Comparison of ENCODE assay signal across 8 cellular contexts in the genomic region with DNA sequence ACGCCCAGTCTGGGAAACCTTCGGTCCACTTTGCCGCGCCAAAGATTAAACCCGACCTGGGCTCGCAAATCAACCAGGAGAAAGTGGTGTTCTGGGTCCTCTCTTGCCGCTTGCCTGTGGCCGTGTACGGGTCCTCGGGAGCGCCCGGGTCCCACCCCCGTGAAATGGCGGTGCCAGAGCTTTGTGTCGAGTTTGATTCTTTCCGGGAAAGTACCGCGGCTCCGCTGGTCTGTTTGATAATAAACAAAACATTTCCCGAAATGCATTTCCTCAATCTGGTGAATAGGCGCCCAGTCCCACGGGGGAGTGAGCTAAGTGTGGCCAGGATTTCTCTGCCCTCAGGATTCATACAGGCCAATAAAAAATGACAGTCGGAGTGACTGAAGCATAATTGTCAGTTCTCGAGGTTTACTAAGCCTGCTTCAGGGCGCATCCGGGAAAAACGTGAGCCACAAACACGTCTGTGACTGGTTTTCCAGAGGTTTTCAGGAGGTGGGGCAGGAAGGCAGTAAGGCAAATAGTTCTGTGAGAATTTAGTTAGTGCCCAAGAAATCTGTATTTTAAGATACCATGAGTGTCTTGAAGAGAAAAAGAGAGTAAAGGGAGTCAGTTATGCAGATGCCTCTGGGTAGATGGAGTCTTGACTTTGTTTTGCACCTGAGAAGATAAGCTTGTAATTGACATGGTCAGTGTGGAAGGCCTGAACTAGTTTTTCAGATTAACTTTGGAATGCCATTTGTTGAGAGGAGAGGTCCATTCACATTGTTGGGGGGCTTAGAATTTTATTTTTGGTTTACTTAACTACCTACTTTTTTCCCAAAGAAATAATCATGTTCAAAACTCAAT. TPM values are rescaled to one million over a fixed set of nuclear protein-coding genes. Genes with fewer than 3 reads are reported as not detected.
A peak's percentile ranks its signal among the peaks of the same experiment; 100 is the strongest.
DNase-seq lines count a peak whose midpoint lies in the region; ATAC-seq, FAIRE-seq and TF ChIP-seq lines count a peak whose summit lies in the region.

No MANE protein-coding gene starts in this region.

- peak; percentile 26 for DNase-seq in AG04450 (ENCODE audit: low read depth, low spot score)
- peak; percentile 59 for DNase-seq in NCI-H345 treated with DMSO at 0.1 percent for 48 hours (lab: John Stamatoyannopoulos, UW; ENCODE audit: unreplicated experiment)
- DNase-seq in activated CD8-positive, alpha-beta T cell treated with anti-CD3 and anti-CD28 coated beads, Interleukin-2, amount 10 ng/mL, durations not matched to agents 7 days and 5 days: peak; percentile 69
- DNase-seq in endothelial cell of umbilical vein (ENCODE audit: low read depth, low spot score): peak; percentile 76
- peak; percentile 83 to 86 (median 85) for DNase-seq in mucosa of descending colon
- DNase-seq in stimulated activated CD8-positive, alpha-beta memory T cell treated with anti-CD3 and anti-CD28 coated beads, Interleukin-4, amount 100 ng/mL, for 24 hours (ENCODE audit: low read depth): peak; percentile 39

- H3K4me3 Mint-ChIP-seq in activated CD8-positive, alpha-beta T cell treated with anti-CD3 and anti-CD28 coated beads, Interleukin-2, amount 10 ng/mL, durations not matched to agents 7 days and 5 days: no peak overlapping the region

- H3K27ac Mint-ChIP-seq in activated CD8-positive, alpha-beta T cell treated with anti-CD3 and anti-CD28 coated beads, Interleukin-2, amount 10 ng/mL, durations not matched to agents 7 days and 5 days: no peak overlapping the region

- H3K79me2 ChIP-seq in endothelial cell of umbilical vein (ENCODE audit: control insufficient read depth, insufficient read depth, low read length): peaks cover 43% of the 10 kb centered on the region

- intact Hi-C loops in endothelial cell of umbilical vein (cut with micrococcal nuclease): loop anchor here (1.0 to 2.0 kb wide), 2 partner anchors 36 to 93 kb away; no protein-coding TSS in a partner anchor
- intact Hi-C loops in mucosa of descending colon (cut with DNase I, micrococcal nuclease): loop anchor here in 1 of 2 donors (5.0 kb wide), 1 partner anchor 37 kb away; no protein-coding TSS in a partner anchor

- dilution Hi-C loops in endothelial cell of umbilical vein (cut with MboI; ENCODE audit: extremely low pct_ligation_motif_present, low sequenced_read_pairs): no loop called here

- H3K27me3 ChIP-seq in AG04450 (ENCODE audit: control insufficient read depth, insufficient read depth, low read length): no peaks in the 10 kb centered on the region
- no peaks in the 10 kb centered on the region for H3K27me3 ChIP-seq in endothelial cell of umbilical vein (ENCODE audit: control insufficient read depth in 2 of 2, insufficient read depth in 2 of 2, low read length in 2 of 2)

- H3K4me3 ChIP-seq in AG04450 (ENCODE audit: low read depth, low read length) (peak overlapping the region; percentile 99), endothelial cell of umbilical vein (replicated peaks in 1 of 3; ENCODE audit: insufficient read depth in 1 of 3, low read depth in 1 of 3, low read length in 3 of 3) (peak overlapping the region; percentile 50 to 73 (median 65)), mucosa of descending colon (peak overlapping the region; percentile 71)

- no peak for TF ChIP-seq CTCF in AG04450 (IDR thresholded peaks at IDR 0.05; ENCODE audit: low read depth, low read length)
- TF ChIP-seq CTCF in endothelial cell of umbilical vein (IDR thresholded peaks at IDR 0.05; ENCODE audit: extremely low read depth in 1 of 2, insufficient read depth in 1 of 2, low read depth in 1 of 2, low read length in 2 of 2): no peak
- TF ChIP-seq CTCF in mucosa of descending colon (IDR thresholded peaks at IDR 0.05): no peak

- H3K27ac ChIP-seq in AG04450 (ENCODE audit: low read depth, low read length) (peak overlapping the region; percentile 96), endothelial cell of umbilical vein (ENCODE audit: insufficient read depth, low read depth, low read length) (peak overlapping the region; percentile 46)

- H2AFZ ChIP-seq in endothelial cell of umbilical vein (ENCODE audit: low read depth, low read length): peak overlapping the region; percentile 51

- peak overlapping the region; percentile 61 for H3K4me2 ChIP-seq in endothelial cell of umbilical vein (ENCODE audit: insufficient read depth, low read length)

- H4K20me1 ChIP-seq in endothelial cell of umbilical vein (replicated peaks; ENCODE audit: control insufficient read depth, extremely low read depth, insufficient read depth, low read length): no peaks in the 10 kb centered on the region

- no peaks in the 10 kb centered on the region for H3K9me1 ChIP-seq in endothelial cell of umbilical vein (replicated peaks; ENCODE audit: control insufficient read depth, extremely low read depth, insufficient read depth, low read length)

- H3K36me3 Mint-ChIP-seq in activated CD8-positive, alpha-beta T cell treated with anti-CD3 and anti-CD28 coated beads, Interleukin-2, amount 10 ng/mL, durations not matched to agents 7 days and 5 days (ENCODE audit: low read depth): peaks cover 17% of the 10 kb centered on the region

- peak overlapping the region; percentile 70 for H3K9ac ChIP-seq in endothelial cell of umbilical vein (replicated peaks; ENCODE audit: extremely low read depth, insufficient read depth, low read length)

- no peaks in the 10 kb centered on the region; the same call in 1 of the 2 replicates for H3K9me3 ChIP-seq in AG04450 (ENCODE audit: control insufficient read depth, insufficient read depth, low read length)
- no peaks in the 10 kb centered on the region for H3K9me3 ChIP-seq in endothelial cell of umbilical vein (replicated peaks; ENCODE audit: control insufficient read depth, insufficient read depth, low read length)
- no peaks in the 10 kb centered on the region for H3K9me3 ChIP-seq in mucosa of descending colon

- H3K4me1 ChIP-seq in endothelial cell of umbilical vein (ENCODE audit: control insufficient read depth, extremely low read depth, insufficient read depth, low read length) (peaks cover 11% of the 10 kb centered on the region), mucosa of descending colon (ENCODE audit: low read depth) (peaks cover 15% of the 10 kb centered on the region)

- H3K9me3 Mint-ChIP-seq in activated CD8-positive, alpha-beta T cell treated with anti-CD3 and anti-CD28 coated beads, Interleukin-2, amount 10 ng/mL, durations not matched to agents 7 days and 5 days (ENCODE audit: insufficient read depth): no peaks in the 10 kb centered on the region

- POLR2A ChIA-PET in AG04450 (lab: Yijun Ruan, JAX): interaction anchor here (0.5 to 1.3 kb wide), 14 partner anchors 8 to 713 kb away, joined by 3 to 6 read pairs (median 3); a partner anchor contains a TSS
- POLR2A ChIA-PET in activated CD8-positive, alpha-beta T cell treated with anti-CD3 and anti-CD28 coated beads, Interleukin-2, amount 10 ng/mL, durations not matched to agents 7 days and 5 days (lab: Charles Lee): interaction anchor here (0.6 to 2.0 kb wide), 10 partner anchors 23 to 212 kb away, joined by 3 to 16 read pairs (median 3); a partner anchor contains a TSS
- POLR2A ChIA-PET in endothelial cell of umbilical vein (lab: Charles Lee): interaction anchor here (1.0 to 1.7 kb wide), 2 partner anchors 36 to 59 kb away, joined by 4 to 5 read pairs; a partner anchor contains a TSS

- TF ChIP-seq POLR2A in endothelial cell of umbilical vein (IDR thresholded peaks at IDR 0.05; ENCODE audit: low read depth, low read length): peak; percentile 58

- BruUV-seq in endothelial cell of umbilical vein (replicated peaks; lab: Mats Ljungman, UMichigan): TSS peak; percentile 37

- ATAC-seq in GM18520 (IDR thresholded peaks at IDR 0.05; ENCODE audit: unreplicated experiment) (peak; percentile 19), HG03095 (IDR thresholded peaks at IDR 0.05; ENCODE audit: unreplicated experiment) (peak; percentile 34), mucosa of descending colon (peak; percentile 76)
- peak; percentile 43 for ATAC-seq in activated CD8-positive, alpha-beta T cell treated with anti-CD3 and anti-CD28 coated beads, Interleukin-2, amount 10 ng/mL, durations not matched to agents 7 days and 5 days

- peaks cover 28% of the 10 kb centered on the region for H3K4me1 Mint-ChIP-seq in activated CD8-positive, alpha-beta T cell treated with anti-CD3 and anti-CD28 coated beads, Interleukin-2, amount 10 ng/mL, durations not matched to agents 7 days and 5 days (ENCODE audit: low read depth)

- CTCF ChIA-PET in AG04450 (lab: Charles Lee) (interaction anchor here (0.9 to 2.0 kb wide), 5 partner anchors 36 to 128 kb away, joined by 3 to 8 read pairs (median 6); no protein-coding TSS in a partner anchor), endothelial cell of umbilical vein (lab: Charles Lee) (interaction anchor here (0.6 to 2.0 kb wide), 19 partner anchors 9 to 385 kb away, joined by 3 to 29 read pairs (median 4); a partner anchor contains a TSS)
- CTCF ChIA-PET in activated CD8-positive, alpha-beta T cell treated with anti-CD3 and anti-CD28 coated beads, Interleukin-2, amount 10 ng/mL, durations not matched to agents 7 days and 5 days (lab: Charles Lee): interaction anchor here (0.8 to 2.5 kb wide), 19 partner anchors 16 to 280 kb away, joined by 3 to 44 read pairs (median 4); no protein-coding TSS in a partner anchor

- no peaks in the 10 kb centered on the region for H3K27me3 Mint-ChIP-seq in activated CD8-positive, alpha-beta T cell treated with anti-CD3 and anti-CD28 coated beads, Interleukin-2, amount 10 ng/mL, durations not matched to agents 7 days and 5 days (ENCODE audit: low read depth)

- H3K36me3 ChIP-seq in endothelial cell of umbilical vein (ENCODE audit: control insufficient read depth in 2 of 2, extremely low read depth in 1 of 2, insufficient read depth in 2 of 2, low read length in 2 of 2) (no peaks in the 10 kb centered on the region), mucosa of descending colon (ENCODE audit: low read depth) (no peaks in the 10 kb centered on the region)

- peak; percentile 69 for FAIRE-seq in endothelial cell of umbilical vein (lab: Jason Lieb, UNC)

RNA-seq across cellular contexts. Expression of a gene that starts 0.7 kb away (rescaled TPM):
- polyA plus RNA-seq in AG04450 (2011; rRNA removed) (17.0 and 21.2 TPM in 2 replicates), endothelial cell of umbilical vein (7.1 and 16.2 TPM in 2 replicates)
- 20.6 and 27.3 TPM in 2 replicates for polyA minus RNA-seq in AG04450 (2011; rRNA and poly(A)+ RNA removed)
- total RNA-seq in activated CD8-positive, alpha-beta T cell treated with anti-CD3 and anti-CD28 coated beads, Interleukin-2, amount 10 ng/mL, durations not matched to agents 7 days and 5 days: 10 to 100 TPM; 32.5 to 35.4 TPM
- total RNA-seq in endothelial cell of umbilical vein (44.6 and 47.8 TPM in 2 replicates), mucosa of descending colon (10 to 100 TPM; 41.9 to 49.5 (median 43.3) TPM)
- polyA plus RNA-seq in endothelial cell of umbilical vein (2011; cell fraction: cytosol; rRNA removed): 11.2 and 12.4 TPM in 2 replicates
- polyA plus RNA-seq in endothelial cell of umbilical vein (2011; cell fraction: nucleus; rRNA removed): 5.2 and 6.0 TPM in 2 replicates
- polyA plus RNA-seq in endothelial cell of umbilical vein (2012): 29.5 and 38.8 TPM in 2 replicates
- 15.3 and 16.2 TPM in 2 replicates for polyA minus RNA-seq in endothelial cell of umbilical vein
- polyA minus RNA-seq in endothelial cell of umbilical vein (2011; cell fraction: cytosol; rRNA and poly(A)+ RNA removed): 16.2 TPM
- 8.9 and 10.4 TPM in 2 replicates for polyA minus RNA-seq in endothelial cell of umbilical vein (2011; cell fraction: nucleus; rRNA and poly(A)+ RNA removed)

RNA-seq across cellular contexts. Expression of a gene that starts 59.3 kb away (rescaled TPM):
- 42.7 and 46.4 TPM in 2 replicates for polyA plus RNA-seq in AG04450 (2011; rRNA removed)
- 36.1 and 47.2 TPM in 2 replicates for polyA minus RNA-seq in AG04450 (2011; rRNA and poly(A)+ RNA removed)
- 10 to 100 TPM; 37.1 to 44.2 TPM for total RNA-seq in activated CD8-positive, alpha-beta T cell treated with anti-CD3 and anti-CD28 coated beads, Interleukin-2, amount 10 ng/mL, durations not matched to agents 7 days and 5 days
- 21.7 and 21.9 TPM in 2 replicates for total RNA-seq in endothelial cell of umbilical vein
- 22.5 and 31.4 TPM in 2 replicates for polyA plus RNA-seq in endothelial cell of umbilical vein
- polyA plus RNA-seq in endothelial cell of umbilical vein (2011; cell fraction: cytosol; rRNA removed): 30.4 and 32.8 TPM in 2 replicates
- 19.5 and 19.8 TPM in 2 replicates for polyA plus RNA-seq in endothelial cell of umbilical vein (2011; cell fraction: nucleus; rRNA removed)
- polyA plus RNA-seq in endothelial cell of umbilical vein (2012): 20.9 and 22.1 TPM in 2 replicates
- polyA minus RNA-seq in endothelial cell of umbilical vein: 53.8 and 54.0 TPM in 2 replicates
- 14.3 TPM for polyA minus RNA-seq in endothelial cell of umbilical vein (2011; cell fraction: cytosol; rRNA and poly(A)+ RNA removed)
- 12.0 and 16.7 TPM in 2 replicates for polyA minus RNA-seq in endothelial cell of umbilical vein (2011; cell fraction: nucleus; rRNA and poly(A)+ RNA removed)
- 100 to 1,000 TPM in 1 of 3 donors, 10 to 100 TPM in 2; 45.3 to 100 (median 77.0) TPM for total RNA-seq in mucosa of descending colon

Comparison
In these comparisons a context has a peak if more than half of its experiments do, and no peak if none do; other contexts are left out.
1. Peak in every context shown above with its lines: DNase-seq, ATAC-seq, H3K4me3 ChIP-seq and H3K27ac ChIP-seq.
2. DNase-seq: peak in every context shown above with its lines; median percentile 85 in mucosa of descending colon; 76 in endothelial cell of umbilical vein; 69 in activated CD8-positive, alpha-beta T cell treated with anti-CD3 and anti-CD28 coated beads, Interleukin-2, amount 10 ng/mL, durations not matched to agents 7 days and 5 days; 59 in NCI-H345 treated with DMSO at 0.1 percent for 48 hours; 39 in stimulated activated CD8-positive, alpha-beta memory T cell treated with anti-CD3 and anti-CD28 coated beads, Interleukin-4, amount 100 ng/mL, for 24 hours; 26 in AG04450.
3. ATAC-seq: peak in every context shown above with its lines; median percentile 76 in mucosa of descending colon; 43 in activated CD8-positive, alpha-beta T cell treated with anti-CD3 and anti-CD28 coated beads, Interleukin-2, amount 10 ng/mL, durations not matched to agents 7 days and 5 days; 34 in HG03095; 19 in GM18520.